In the genomic region with DNA sequence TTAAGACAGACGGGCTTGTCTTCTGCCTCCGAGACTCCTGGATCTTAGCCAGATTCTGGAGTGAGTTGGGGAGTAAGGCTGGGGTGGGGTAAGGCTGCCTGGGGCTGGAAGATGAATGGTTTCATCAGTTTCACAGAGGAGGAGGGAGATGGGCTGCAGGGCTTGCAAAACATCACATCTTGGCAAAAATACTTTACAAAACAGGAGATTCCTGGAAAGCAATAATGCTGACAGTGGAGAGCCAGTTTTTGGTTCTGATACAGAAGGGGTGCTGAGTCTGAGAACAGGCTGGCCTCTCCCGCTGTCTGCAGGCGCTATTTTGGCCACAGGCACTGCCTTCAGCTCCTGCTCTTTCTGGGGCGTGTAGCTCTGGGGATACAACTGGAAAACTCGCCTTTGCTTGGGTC, we compare ENCODE assay signal across 15 cellular contexts.
A peak's percentile ranks its signal among the peaks of the same experiment; 100 is the strongest.
DNase-seq lines count a peak whose midpoint lies in the region; ATAC-seq, FAIRE-seq and TF ChIP-seq lines count a peak whose summit lies in the region.
"Had no signal": no experiment of that assay in that cellular context is flagged by ENCODE, and none has a peak within 500 bp of the region (broad histone marks: within the 10 kb centered on the region; RNA-seq: fewer than 3 reads in every experiment).

No MANE protein-coding gene starts in this region.

- no peak overlapping the region for H3K9ac ChIP-seq in HepG2 (ENCODE audit: insufficient read depth, low read depth, low read length)

- DNase-seq in right lobe of liver, result no peak
- no peak for DNase-seq in HepG2 (ENCODE audit: low spot score)
- DNase-seq in mucosa of gallbladder (ENCODE audit: low spot score), result peak; percentile 21
- DNase-seq in aorta, result no peak
- DNase-seq in NCI-H1436 treated with DMSO at 0.1 percent for 48 hours (lab: John Stamatoyannopoulos, UW), result no peak
- no peak for DNase-seq in NCI-H82 (lab: John Stamatoyannopoulos, UW)
- DNase-seq: activated T-cell treated with anti-CD3 and anti-CD28 coated beads, Interleukin-2, amount 50 U/mL, for 1 hour; Calu3; HCEC 1CT; Karpas-422 had no signal

- TF ChIP-seq POLR2A in right lobe of liver (IDR thresholded peaks at IDR 0.05), result no peak
- no peak for TF ChIP-seq POLR2A in HepG2 (IDR thresholded peaks at IDR 0.05; ENCODE audit: insufficient read depth in 1 of 2, low read depth in 2 of 2, low read length in 2 of 2)
- no peak for TF ChIP-seq POLR2A in gastroesophageal sphincter (IDR thresholded peaks at IDR 0.05)

- no peak overlapping the region for H3K4me2 ChIP-seq in HepG2 (ENCODE audit: low read depth, low read length)
- H3K4me2 ChIP-seq: A549, smooth muscle cell had no signal

- CTCF ChIA-PET in HepG2 (lab: Yijun Ruan, JAX; ENCODE audit: low intra/inter-chr PET ratio, low total read pairs), result no interaction called here

- no peak for TF ChIP-seq RAD21 in HepG2 (CRISPR knock-in tag; IDR thresholded peaks at IDR 0.05)

- no TSS peak for BruUV-seq in HepG2 (replicated peaks; lab: Mats Ljungman, UMichigan)

- no peaks in the 10 kb centered on the region for H3K36me3 ChIP-seq in right lobe of liver
- no peaks in the 10 kb centered on the region for H3K36me3 ChIP-seq in HepG2 (replicated peaks in 1 of 2; ENCODE audit: control insufficient read depth in 1 of 2, insufficient read depth in 2 of 2, low read length in 2 of 2)
- no peaks in the 10 kb centered on the region for H3K36me3 ChIP-seq in gastroesophageal sphincter
- H3K36me3 ChIP-seq in aorta (ENCODE audit: control insufficient read depth in 1 of 2, insufficient read depth in 2 of 2, low read length in 1 of 2), result no peaks in the 10 kb centered on the region
- H3K36me3 ChIP-seq: adrenal gland had no signal

- WGBS in right lobe of liver (ENCODE audit: insufficient coverage, low coverage, low lambda C conversion rate, missing lambda C conversion rate), result 21% methylated on average over 3 of the region's 6 CpGs
- 7% methylated on average over 3 of the region's 6 CpGs for WGBS in HepG2 (ENCODE audit: low lambda C conversion rate)
- 52% methylated on average over 3 of the region's 6 CpGs; no CpG with 5 or more reads in 1 of the 2 donors for WGBS in gastroesophageal sphincter (ENCODE audit: low coverage in 1 of 2), 2 donors
- 13 to 15% methylated on average over 6 of the region's 6 CpGs for WGBS in aorta, 2 donors

- peaks cover 0 to 27% (median 12%) of the 10 kb centered on the region in 4 donors for H3K4me1 ChIP-seq in right lobe of liver
- no peaks in the 10 kb centered on the region for H3K4me1 ChIP-seq in HepG2 (ENCODE audit: insufficient read depth, low read length)
- peaks cover 0 to 16% (median 0%) of the 10 kb centered on the region in 3 donors for H3K4me1 ChIP-seq in gastroesophageal sphincter
- H3K4me1 ChIP-seq in aorta (ENCODE audit: control insufficient read depth in 1 of 2, insufficient read depth in 2 of 2, low read length in 2 of 2), result peaks cover 0 to 3% of the 10 kb centered on the region in 2 donors
- H3K4me1 ChIP-seq: A549, adrenal gland had no signal

- TF ChIP-seq CTCF in right lobe of liver (IDR thresholded peaks at IDR 0.05) (no peak), HepG2 (CRISPR knock-in tag; IDR thresholded peaks at IDR 0.05) (no peak), gastroesophageal sphincter (IDR thresholded peaks at IDR 0.05) (no peak)

- no peak overlapping the region for H2AFZ ChIP-seq in HepG2 (ENCODE audit: low read length)

- H3K79me2 ChIP-seq in HepG2 (ENCODE audit: insufficient read depth, low read length), result no peaks in the 10 kb centered on the region

- FAIRE-seq in HepG2 (lab: Jason Lieb, UNC), result no peak
- FAIRE-seq: A549 had no signal

- H4K20me1 ChIP-seq in HepG2 (ENCODE audit: insufficient read depth, low read length), result no peaks in the 10 kb centered on the region

- in situ Hi-C loops in HepG2 (cut with HindIII; ENCODE audit: extremely low pct_ligation_motif_present, low pct_unique_long_range_greater_than_20kb), result no loop called here

- no peak for TF ChIP-seq EP300 in HepG2 (IDR thresholded peaks at IDR 0.05; ENCODE audit: low read depth in 2 of 2, low read length in 2 of 2)
- TF ChIP-seq EP300 in HepG2 (CRISPR knock-in tag; IDR thresholded peaks at IDR 0.05; ENCODE audit: borderline replicate concordance), result no peak
- TF ChIP-seq EP300 in gastroesophageal sphincter (IDR thresholded peaks at IDR 0.05), result no peak

- H3K27me3 ChIP-seq in right lobe of liver (no peaks in the 10 kb centered on the region), HepG2 (ENCODE audit: control insufficient read depth in 1 of 2, insufficient read depth in 2 of 2, low read length in 2 of 2) (peaks cover 0 to 32% of the 10 kb centered on the region in 2 experiments; a peak in 3 of 5 replicates), gastroesophageal sphincter (no peaks in the 10 kb centered on the region), aorta (ENCODE audit: control insufficient read depth in 1 of 2, insufficient read depth in 2 of 2, low read length in 1 of 2) (no peaks in the 10 kb centered on the region)
- H3K27me3 ChIP-seq: adrenal gland had no signal

- ATAC-seq in right lobe of liver, result peak; percentile 46 to 56 (median 52)
- no peak for ATAC-seq in HepG2
- peak; percentile 77 for ATAC-seq in gastroesophageal sphincter
- peak; percentile 79 for ATAC-seq in aorta (ENCODE audit: low FRiP score)
- no peak for ATAC-seq in GM21737 (IDR thresholded peaks at IDR 0.05; ENCODE audit: unreplicated experiment)
- ATAC-seq: A549 had no signal

- H3K9me3 ChIP-seq in right lobe of liver (no peaks in the 10 kb centered on the region), HepG2 (ENCODE audit: low read length) (no peaks in the 10 kb centered on the region), gastroesophageal sphincter (no peaks in the 10 kb centered on the region), aorta (ENCODE audit: control insufficient read depth, low read length) (no peaks in the 10 kb centered on the region)
- H3K9me3 ChIP-seq: A549, adrenal gland had no signal

- POLR2A ChIA-PET in HepG2 (lab: Yijun Ruan, JAX), result no interaction called here

- H3K27ac ChIP-seq in right lobe of liver, result no peak overlapping the region
- H3K27ac ChIP-seq in HepG2 (ENCODE audit: extremely low read length, insufficient read depth, low read length), result no peak overlapping the region
- H3K27ac ChIP-seq in gastroesophageal sphincter, result no peak overlapping the region
- no peak overlapping the region for H3K27ac ChIP-seq in aorta (ENCODE audit: low read depth in 1 of 2, low read length in 2 of 2)
- H3K27ac ChIP-seq: A549, adrenal gland had no signal

- intact Hi-C loops in right lobe of liver (cut with DNase I), result no loop called here
- intact Hi-C loops in HepG2 (cut with micrococcal nuclease; ENCODE audit: unreplicated experiment), result no loop called here
- intact Hi-C loops in aorta (cut with DNase I), result no loop called here

- H3K4me3 ChIP-seq in right lobe of liver, result peak overlapping the region in 1 of 3 donors; percentile 7
- H3K4me3 ChIP-seq in HepG2 (replicated peaks in 1 of 3; ENCODE audit: insufficient read depth in 1 of 3, low read depth in 2 of 3, low read length in 3 of 3), result no peak overlapping the region
- no peak overlapping the region for H3K4me3 ChIP-seq in gastroesophageal sphincter
- no peak overlapping the region for H3K4me3 ChIP-seq in aorta (ENCODE audit: low read length in 2 of 2)
- H3K4me3 ChIP-seq: A549, adrenal gland, smooth muscle cell had no signal

TF ChIP-seq in HepG2, 621 proteins besides CTCF, POLR2A, EP300 and RAD21:
- TF ChIP-seq MAF1 (CRISPR knock-in tag; IDR thresholded peaks at IDR 0.05; ENCODE audit: borderline replicate concordance), result no peak
- TF ChIP-seq ZNF333 (CRISPR knock-in tag; IDR thresholded peaks at IDR 0.05; ENCODE audit: borderline replicate concordance), result no peak
- TF ChIP-seq CBX2 (IDR thresholded peaks at IDR 0.05; ENCODE audit: low read depth, low read length), result no peak
- TF ChIP-seq CBX2 (CRISPR knock-in tag; IDR thresholded peaks at IDR 0.05; ENCODE audit: low read depth), result no peak
- no peak for TF ChIP-seq ZNF33B (CRISPR knock-in tag; IDR thresholded peaks at IDR 0.05)
- no peak for TF ChIP-seq NR2F6 (IDR thresholded peaks at IDR 0.05)
- no peak for TF ChIP-seq NR2F6 (CRISPR knock-in tag; IDR thresholded peaks at IDR 0.05)
- TF ChIP-seq ZSCAN21 (CRISPR knock-in tag; IDR thresholded peaks at IDR 0.05; ENCODE audit: borderline replicate concordance), result no peak
TF ChIP-seq in HepG2: peak in this region for 0.

Comparison
In these comparisons a context has a peak if more than half of its experiments do, and no peak if none do; other contexts are left out.
1. ATAC-seq: peak in right lobe of liver (4 of 4), gastroesophageal sphincter (single experiment) and aorta (single experiment); none in HepG2 (single experiment) and GM21737 (single experiment).